In genomic region chr12:47219243-47219642, GRCh38 we compare ENCODE assay signal across 11 cellular contexts.
DNase-seq lines count a peak whose midpoint lies in the region; ATAC-seq, FAIRE-seq and TF ChIP-seq lines count a peak whose summit lies in the region.
"Had no signal": no experiment of that assay in that cellular context is flagged by ENCODE, and none has a peak within 500 bp of the region (broad histone marks: within the 10 kb centered on the region; RNA-seq: fewer than 3 reads in every experiment).

No MANE protein-coding gene starts in this region.

- H3K9me1 ChIP-seq in keratinocyte (ENCODE audit: control insufficient read depth, extremely low read depth, insufficient read depth, low read length) = no peaks in the 10 kb centered on the region

- no peak overlapping the region for H3K14ac ChIP-seq in H9 (ENCODE audit: insufficient read depth, low read length)

- no peaks in the 10 kb centered on the region for H3K9me3 ChIP-seq in CD4-positive, CD25-positive, alpha-beta regulatory T cell (ENCODE audit: control insufficient read depth in 2 of 2, low read length in 2 of 2)
- H3K9me3 ChIP-seq in keratinocyte (ENCODE audit: control insufficient read depth, low read depth, low read length) = no peaks in the 10 kb centered on the region
- H3K9me3 ChIP-seq in H9 (ENCODE audit: control insufficient read depth, low read depth, low read length) = no peaks in the 10 kb centered on the region

- no peak overlapping the region for H3T11ph ChIP-seq in H9 (ENCODE audit: low read length)

- H3K4me3 Mint-ChIP-seq in CD4-positive, CD25-positive, alpha-beta regulatory T cell = peak overlapping the region; percentile 97 to 99 (median 98)
- peak overlapping the region; percentile 87 to 97 (median 94) for H3K4me3 Mint-ChIP-seq in IgD-negative memory B cell
- H3K4me3 Mint-ChIP-seq in activated naive CD8-positive, alpha-beta T cell treated with anti-CD3 and anti-CD28 coated beads, Interleukin-2, amount 10 ng/mL, durations not matched to agents 7 days and 5 days = peak overlapping the region; percentile 87
- no peak overlapping the region for H3K4me3 Mint-ChIP-seq in H9

- no peak overlapping the region for H2BK5ac ChIP-seq in H9 (ENCODE audit: insufficient read length, low read length)

- H4K8ac ChIP-seq in H9 (replicated peaks; ENCODE audit: insufficient read length, low read depth, low read length) = no peak overlapping the region

- peaks cover 26 to 45% (median 36%) of the 10 kb centered on the region in 4 donors for H3K4me1 Mint-ChIP-seq in CD4-positive, CD25-positive, alpha-beta regulatory T cell
- peaks cover 40 to 43% (median 40%) of the 10 kb centered on the region in 3 donors for H3K4me1 Mint-ChIP-seq in IgD-negative memory B cell
- H3K4me1 Mint-ChIP-seq in activated naive CD8-positive, alpha-beta T cell treated with anti-CD3 and anti-CD28 coated beads, Interleukin-2, amount 10 ng/mL, durations not matched to agents 7 days and 5 days = peaks cover 42% of the 10 kb centered on the region
- H3K4me1 Mint-ChIP-seq in H9 = peaks cover 31 to 41% of the 10 kb centered on the region in 2 experiments

- peaks cover 40% of the 10 kb centered on the region for H3K36me3 Mint-ChIP-seq in CD4-positive, CD25-positive, alpha-beta regulatory T cell
- H3K36me3 Mint-ChIP-seq in IgD-negative memory B cell (peaks cover 19% of the 10 kb centered on the region), H9 (ENCODE audit: insufficient read depth in 1 of 3, low read depth in 3 of 3) (no peaks in the 10 kb centered on the region)
- H3K36me3 Mint-ChIP-seq in activated naive CD8-positive, alpha-beta T cell treated with anti-CD3 and anti-CD28 coated beads, Interleukin-2, amount 10 ng/mL, durations not matched to agents 7 days and 5 days = peaks cover 69% of the 10 kb centered on the region

- H3K9ac ChIP-seq in keratinocyte (ENCODE audit: control insufficient read depth, extremely low read depth, insufficient read depth, low read length) (no peak overlapping the region), H9 (ENCODE audit: extremely low read depth, insufficient read length, low read length) (no peak overlapping the region)

- no peak overlapping the region for H2AK5ac ChIP-seq in H9 (ENCODE audit: insufficient read length, low read length)

- H3K9me3 Mint-ChIP-seq in CD4-positive, CD25-positive, alpha-beta regulatory T cell = peaks cover 0 to 1% (median 0%) of the 10 kb centered on the region in 7 donors
- H3K9me3 Mint-ChIP-seq in IgD-negative memory B cell (no peaks in the 10 kb centered on the region), H9 (no peaks in the 10 kb centered on the region)
- H3K9me3 Mint-ChIP-seq in activated naive CD8-positive, alpha-beta T cell treated with anti-CD3 and anti-CD28 coated beads, Interleukin-2, amount 10 ng/mL, durations not matched to agents 7 days and 5 days = no peaks in the 10 kb centered on the region

- H2BK12ac ChIP-seq in H9 (ENCODE audit: insufficient read length, low read depth, low read length) = no peak overlapping the region

- no peaks in the 10 kb centered on the region for H3K27me3 Mint-ChIP-seq in CD4-positive, CD25-positive, alpha-beta regulatory T cell
- H3K27me3 Mint-ChIP-seq in IgD-negative memory B cell = no peaks in the 10 kb centered on the region
- H3K27me3 Mint-ChIP-seq in activated naive CD8-positive, alpha-beta T cell treated with anti-CD3 and anti-CD28 coated beads, Interleukin-2, amount 10 ng/mL, durations not matched to agents 7 days and 5 days = peaks cover 1% of the 10 kb centered on the region
- no peaks in the 10 kb centered on the region for H3K27me3 Mint-ChIP-seq in H9 (ENCODE audit: low read depth)

- H3K23me2 ChIP-seq in H9 (ENCODE audit: insufficient read length, low read depth, low read length, poor library complexity, severe bottlenecking) = no peaks in the 10 kb centered on the region

- H2BK15ac ChIP-seq in H9 (ENCODE audit: low read depth, low read length) = no peak overlapping the region

- peak; percentile 77 for FAIRE-seq in keratinocyte (lab: Jason Lieb, UNC)
- FAIRE-seq: frontal cortex had no signal

- POLR2A ChIA-PET in activated naive CD8-positive, alpha-beta T cell treated with anti-CD3 and anti-CD28 coated beads, Interleukin-2, amount 10 ng/mL, durations not matched to agents 7 days and 5 days (lab: Charles Lee) = interaction anchor here (0.8 to 14.2 kb wide), 15 partner anchors 10 to 189 kb away, joined by 3 to 258 read pairs (median 29); partner anchors contain the start of genes AMIGO2 and PCED1B

- no peaks in the 10 kb centered on the region for H3K27me3 ChIP-seq in CD4-positive, CD25-positive, alpha-beta regulatory T cell (ENCODE audit: control insufficient read depth, insufficient read depth, low read length)
- H3K27me3 ChIP-seq in keratinocyte (ENCODE audit: control insufficient read depth, extremely low read depth, insufficient read depth, low read length) = no peaks in the 10 kb centered on the region
- H3K27me3 ChIP-seq in H9 (ENCODE audit: insufficient read depth, low read length) = no peaks in the 10 kb centered on the region

- H3K27ac Mint-ChIP-seq in CD4-positive, CD25-positive, alpha-beta regulatory T cell = peak overlapping the region; percentile 87 to 94 (median 93)
- peak overlapping the region; percentile 37 to 91 (median 86) for H3K27ac Mint-ChIP-seq in IgD-negative memory B cell
- peak overlapping the region; percentile 92 for H3K27ac Mint-ChIP-seq in activated naive CD8-positive, alpha-beta T cell treated with anti-CD3 and anti-CD28 coated beads, Interleukin-2, amount 10 ng/mL, durations not matched to agents 7 days and 5 days
- peak overlapping the region in 1 of 3 experiments; percentile 27; a peak in 1 of 7 replicates for H3K27ac Mint-ChIP-seq in H9

- DNase-seq in CD4-positive, CD25-positive, alpha-beta regulatory T cell = no peak
- DNase-seq in activated naive CD8-positive, alpha-beta T cell treated with anti-CD3 and anti-CD28 coated beads, Interleukin-2, amount 10 ng/mL, durations not matched to agents 7 days and 5 days = no peak
- DNase-seq in keratinocyte (ENCODE audit: low read depth, low spot score) (no peak), kidney glomerular epithelial cell (lab: John Stamatoyannopoulos, UW) (no peak), left cardiac atrium (no peak), GM10266 (ENCODE audit: extremely low spot score) (no peak), H9 (no peak)
- DNase-seq: amygdala had no signal

- WGBS in H9 (ENCODE audit: extremely low coverage, insufficient read length, low lambda C conversion rate) = no CpG with 5 or more reads among the region's 3 CpGs

- H3K36me3 ChIP-seq in CD4-positive, CD25-positive, alpha-beta regulatory T cell (ENCODE audit: control insufficient read depth, insufficient read depth, low read length) = peaks cover 19% of the 10 kb centered on the region
- H3K36me3 ChIP-seq in keratinocyte (ENCODE audit: control insufficient read depth in 2 of 2, extremely low read depth in 1 of 2, insufficient read depth in 2 of 2, low read length in 2 of 2) = peaks cover 0 to 3% of the 10 kb centered on the region in 2 experiments

- peak overlapping the region; percentile 74 for H3K27ac ChIP-seq in CD4-positive, CD25-positive, alpha-beta regulatory T cell (ENCODE audit: insufficient read depth, low read length, poor library complexity, severe bottlenecking)
- no peak overlapping the region for H3K27ac ChIP-seq in keratinocyte (ENCODE audit: control insufficient read depth, insufficient read depth, low read length)
- H3K27ac ChIP-seq in H9 (ENCODE audit: insufficient read length, low read depth, low read length) = no peak overlapping the region

- no peak for ATAC-seq in CD4-positive, CD25-positive, alpha-beta regulatory T cell (ENCODE audit: low read depth in 2 of 2)
- no peak for ATAC-seq in activated naive CD8-positive, alpha-beta T cell treated with anti-CD3 and anti-CD28 coated beads, Interleukin-2, amount 10 ng/mL, durations not matched to agents 7 days and 5 days (ENCODE audit: low read depth)
- ATAC-seq in left cardiac atrium = no peak

- H4K20me1 ChIP-seq in keratinocyte (ENCODE audit: control insufficient read depth, extremely low read depth, insufficient read depth, low read length) (no peaks in the 10 kb centered on the region), H9 (ENCODE audit: control insufficient read depth, insufficient read depth, insufficient read length) (no peaks in the 10 kb centered on the region)

- H3K4ac ChIP-seq in H9 (ENCODE audit: low read depth, low read length) = no peak overlapping the region

- H2BK120ac ChIP-seq in H9 (ENCODE audit: low read depth, low read length, poor library complexity, severe bottlenecking) = no peak overlapping the region

- no peaks in the 10 kb centered on the region for H3K79me1 ChIP-seq in H9 (ENCODE audit: insufficient read depth, low read depth, low read length, poor library complexity, severe bottlenecking)

- TF ChIP-seq CTCF in keratinocyte (optimal IDR thresholded peaks at IDR 0.05 in 1 of 3, IDR thresholded peaks at IDR 0.05 in 1 of 3, conservative IDR thresholded peaks at IDR 0.05 in 1 of 3; ENCODE audit: extremely low read depth in 1 of 3, insufficient read depth in 2 of 3, low read length in 3 of 3) (no peak), GM10266 (IDR thresholded peaks at IDR 0.05; ENCODE audit: control insufficient read depth, insufficient read depth, low read depth, missing control alignments) (no peak), H9 (conservative IDR thresholded peaks at IDR 0.05) (no peak)

- no peak overlapping the region for H3K56ac ChIP-seq in H9 (ENCODE audit: insufficient read length, low read depth, low read length)

- H4K5ac ChIP-seq in H9 (ENCODE audit: insufficient read length, low read depth, low read length) = no peak overlapping the region

- peaks cover 73% of the 10 kb centered on the region for H3K4me1 ChIP-seq in CD4-positive, CD25-positive, alpha-beta regulatory T cell (ENCODE audit: control insufficient read depth, insufficient read depth, low read length, poor library complexity, severe bottlenecking)
- H3K4me1 ChIP-seq in keratinocyte (ENCODE audit: control insufficient read depth, extremely low read depth, insufficient read depth, low read length) (peaks cover 48% of the 10 kb centered on the region), H9 (ENCODE audit: insufficient read depth, low read length) (peaks cover 3% of the 10 kb centered on the region; the same call in 1 of the 2 replicates)

- peak overlapping the region; percentile 99 for H3K4me3 ChIP-seq in CD4-positive, CD25-positive, alpha-beta regulatory T cell (ENCODE audit: low read depth, low read length)
- H3K4me3 ChIP-seq in keratinocyte (ENCODE audit: control insufficient read depth in 2 of 3, extremely low read depth in 1 of 3, insufficient read depth in 2 of 3, low read depth in 1 of 3, low read length in 3 of 3) = no peak overlapping the region
- H3K4me3 ChIP-seq: lung had no signal

- H3K79me2 ChIP-seq in keratinocyte (ENCODE audit: control insufficient read depth, insufficient read depth, low read length) (no peaks in the 10 kb centered on the region), H9 (ENCODE audit: insufficient read depth, low read length) (no peaks in the 10 kb centered on the region)

- H2AFZ ChIP-seq in keratinocyte (ENCODE audit: control insufficient read depth, low read length) (no peak overlapping the region), H9 (ENCODE audit: low read length) (no peak overlapping the region)

- dilution Hi-C loops in keratinocyte (cut with MboI; ENCODE audit: extremely low pct_ligation_motif_present, low sequenced_read_pairs) = no loop called here

- no peak overlapping the region for H3K23ac ChIP-seq in H9 (ENCODE audit: insufficient read length, low read depth, low read length)

- no peak overlapping the region for H3K4me2 ChIP-seq in keratinocyte (ENCODE audit: control insufficient read depth, extremely low read depth, insufficient read depth, low read depth, low read length)
- no peak overlapping the region for H3K4me2 ChIP-seq in H9 (ENCODE audit: insufficient read depth, insufficient read length, low read length)

- H3K18ac ChIP-seq in H9 (ENCODE audit: insufficient read length, low read depth, low read length) = no peak overlapping the region

- intact Hi-C loops in left cardiac atrium (cut with DNase I) = no loop called here

- no peak overlapping the region for H4K91ac ChIP-seq in H9 (ENCODE audit: insufficient read length, low read depth, low read length)

- H2BK20ac ChIP-seq in H9 (ENCODE audit: low read depth, low read length, poor library complexity, severe bottlenecking) = no peak overlapping the region

Comparison
In these comparisons a context has a peak if more than half of its experiments do, and no peak if none do; other contexts are left out.
1. H3K4me3 Mint-ChIP-seq: peak in CD4-positive, CD25-positive, alpha-beta regulatory T cell (4 of 4), IgD-negative memory B cell (4 of 4) and activated naive CD8-positive, alpha-beta T cell treated with anti-CD3 and anti-CD28 coated beads, Interleukin-2, amount 10 ng/mL, durations not matched to agents 7 days and 5 days (single experiment); none in H9 (0 of 2).